ENCODE assay signal across 32 cellular contexts in the genomic region with DNA sequence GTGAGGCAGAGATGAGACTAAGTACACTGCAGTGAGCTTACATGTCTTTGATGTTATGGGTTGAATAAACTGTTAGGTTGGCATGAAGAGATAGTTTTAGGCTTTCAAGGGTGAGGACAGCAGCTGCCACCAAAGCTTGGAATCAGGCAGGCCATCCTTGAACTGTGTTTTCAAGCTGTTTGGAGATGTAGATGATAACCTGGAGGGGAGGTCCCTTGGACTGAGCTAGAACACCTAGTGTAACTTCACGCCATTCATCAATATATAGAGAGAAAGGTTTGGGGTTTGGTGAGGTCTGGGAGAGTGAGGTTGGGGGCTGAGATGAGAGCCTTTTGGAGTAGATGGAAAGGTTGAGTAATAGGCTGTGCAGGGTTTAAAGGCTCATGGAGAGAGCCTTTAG.
A peak's percentile ranks its signal among the peaks of the same experiment; 100 is the strongest.
DNase-seq lines count a peak whose midpoint lies in the region; TF ChIP-seq lines count a peak whose summit lies in the region.
"Had no signal": no experiment of that assay in that cellular context is flagged by ENCODE, and none has a peak within 500 bp of the region (broad histone marks: within the 10 kb centered on the region; RNA-seq: fewer than 3 reads in every experiment).

No MANE protein-coding gene starts in this region.

- H3K4me1 ChIP-seq in BLaER1 (peaks cover 47% of the 10 kb centered on the region), PC-9 (replicated peaks; ENCODE audit: insufficient read depth) (no peaks in the 10 kb centered on the region), esophagus muscularis mucosa (no peaks in the 10 kb centered on the region)
- H3K4me1 ChIP-seq: A549, BE2C, Caco-2 had no signal

- H3K27ac ChIP-seq in BLaER1, result no peak overlapping the region
- no peak overlapping the region for H3K27ac ChIP-seq in PC-9
- no peak overlapping the region for H3K27ac ChIP-seq in esophagus muscularis mucosa (replicated peaks in 1 of 4)
- H3K27ac ChIP-seq: 22Rv1; A549; BLaER1 treated with 17β-estradiol and CSF1 and Interleukin-3, amounts not matched to agents 10 nM and 100 nM; C4-2B had no signal

- CTCF ChIA-PET in PC-9 (lab: Charles Lee) (no interaction called here), Calu3 (lab: Charles Lee) (no interaction called here)

- no TSS peak for BruUV-seq in PC-9 (replicated peaks; lab: Mats Ljungman, UMichigan)
- no TSS peak for BruUV-seq in Calu3 (replicated peaks; lab: Mats Ljungman, UMichigan)

- H2AFZ ChIP-seq in PC-9, result 0 out of 2 replicates have a peak overlapping the region, but pooled peaks have one; percentile 32

- H3K4me2 ChIP-seq in BLaER1 (peak overlapping the region; percentile 12; the same call in 1 of the 2 replicates), PC-9 (no peak overlapping the region)
- H3K4me2 ChIP-seq: A549 had no signal

- H3K27ac Mint-ChIP-seq in endothelial cell (ENCODE audit: unreplicated experiment) (peak overlapping the region; percentile 15), CD14-positive monocyte (no peak overlapping the region), Calu3 (ENCODE audit: unreplicated experiment) (no peak overlapping the region)
- H3K27ac Mint-ChIP-seq: B cell; CD4-positive, alpha-beta T cell; CD4-positive, CD25-positive, alpha-beta regulatory T cell; CD8-positive, alpha-beta memory T cell; CD8-positive, alpha-beta T cell had no signal

- WGBS in esophagus muscularis mucosa, result 71% methylated on average over 1 of the region's 1 CpG

- TF ChIP-seq CTCF in PC-9 (conservative IDR thresholded peaks at IDR 0.05), result no peak
- TF ChIP-seq CTCF in endothelial cell (IDR thresholded peaks at IDR 0.05; ENCODE audit: unreplicated experiment), result no peak
- no peak for TF ChIP-seq CTCF in esophagus muscularis mucosa (IDR thresholded peaks at IDR 0.05)
- no peak for TF ChIP-seq CTCF in CD14-positive monocyte (IDR thresholded peaks at IDR 0.05)
- TF ChIP-seq CTCF in Calu3 (IDR thresholded peaks at IDR 0.05; ENCODE audit: unreplicated experiment), result no peak

- H4K20me1 ChIP-seq in BLaER1 (no peaks in the 10 kb centered on the region), PC-9 (ENCODE audit: insufficient read depth) (no peaks in the 10 kb centered on the region)
- H4K20me1 ChIP-seq: BLaER1 treated with 17β-estradiol and CSF1 and Interleukin-3, amounts not matched to agents 10 nM and 100 nM had no signal

- intact Hi-C loops in PC-9 (cut with micrococcal nuclease; ENCODE audit: unreplicated experiment) (no loop called here), esophagus muscularis mucosa (cut with DNase I) (no loop called here), CD14-positive monocyte (cut with micrococcal nuclease) (no loop called here), Calu3 (cut with micrococcal nuclease; ENCODE audit: unreplicated experiment) (no loop called here)

- no peaks in the 10 kb centered on the region for H3K79me2 ChIP-seq in PC-9 (ENCODE audit: low read depth)

- DNase-seq in PC-9 (no peak), endothelial cell (ENCODE audit: low spot score) (no peak), esophagus muscularis mucosa (ENCODE audit: extremely low spot score) (peak; percentile 70), CD14-positive monocyte (ENCODE audit: low spot score) (no peak), Calu3 (no peak), SHP77 (lab: John Stamatoyannopoulos, UW) (no peak), dermis blood vessel endothelial cell (no peak)
- DNase-seq: 8988T; ACHN; AML-193; BE2C; C1 segment of cervical spinal cord; Caco-2; CD4-positive, alpha-beta memory T cell; CD4-positive, alpha-beta T cell; CD4-positive, CD25-positive, alpha-beta regulatory T cell; CD8-positive, alpha-beta memory T cell; CD8-positive, alpha-beta T cell; COR-L47; DMS 273 treated with DMSO at 0.1 percent for 48 hours; DMS153; DMS53; DMS79; DMS79 treated with DMSO at 0.1 percent for 48 hours; DND-41; EL had no signal

- H3K4me1 Mint-ChIP-seq in endothelial cell (ENCODE audit: unreplicated experiment) (no peaks in the 10 kb centered on the region), CD14-positive monocyte (no peaks in the 10 kb centered on the region), Calu3 (ENCODE audit: low read depth, unreplicated experiment) (no peaks in the 10 kb centered on the region)
- H3K4me1 Mint-ChIP-seq: B cell; CD4-positive, alpha-beta memory T cell; CD8-positive, alpha-beta memory T cell had no signal

- no peaks in the 10 kb centered on the region for H3K9me2 ChIP-seq in PC-9 (ENCODE audit: insufficient read depth)

- no peak overlapping the region for H3K4me3 ChIP-seq in BLaER1
- no peak overlapping the region for H3K4me3 ChIP-seq in PC-9
- no peak overlapping the region for H3K4me3 ChIP-seq in esophagus muscularis mucosa
- H3K4me3 ChIP-seq: A549; BLaER1 treated with 17β-estradiol and CSF1 and Interleukin-3, amounts not matched to agents 10 nM and 100 nM had no signal

- no peak for TF ChIP-seq EP300 in esophagus muscularis mucosa (IDR thresholded peaks at IDR 0.05)

- no peak overlapping the region for H3K9ac ChIP-seq in BLaER1
- H3K9ac ChIP-seq: BLaER1 treated with 17β-estradiol and CSF1 and Interleukin-3, amounts not matched to agents 10 nM and 100 nM had no signal

- H3K36me3 ChIP-seq in BLaER1, result no peaks in the 10 kb centered on the region
- H3K36me3 ChIP-seq in PC-9 (ENCODE audit: low read depth), result no peaks in the 10 kb centered on the region
- H3K36me3 ChIP-seq in esophagus muscularis mucosa, result no peaks in the 10 kb centered on the region
- H3K36me3 ChIP-seq: BE2C; BLaER1 treated with 17β-estradiol and CSF1 and Interleukin-3, amounts not matched to agents 10 nM and 100 nM had no signal

- H3K36me3 Mint-ChIP-seq in endothelial cell (ENCODE audit: low read depth, unreplicated experiment), result peaks cover 32% of the 10 kb centered on the region
- no peaks in the 10 kb centered on the region for H3K36me3 Mint-ChIP-seq in CD14-positive monocyte
- no peaks in the 10 kb centered on the region for H3K36me3 Mint-ChIP-seq in Calu3 (ENCODE audit: insufficient read depth, unreplicated experiment)
- H3K36me3 Mint-ChIP-seq: CD8-positive, alpha-beta memory T cell; CD8-positive, alpha-beta T cell had no signal

- H3K4me3 Mint-ChIP-seq in endothelial cell (ENCODE audit: unreplicated experiment) (no peak overlapping the region), CD14-positive monocyte (no peak overlapping the region), Calu3 (ENCODE audit: low read depth, unreplicated experiment) (no peak overlapping the region)
- H3K4me3 Mint-ChIP-seq: B cell; CD4-positive, alpha-beta T cell; CD4-positive, CD25-positive, alpha-beta regulatory T cell; CD8-positive, alpha-beta memory T cell; CD8-positive, alpha-beta T cell had no signal

- POLR2A ChIA-PET in PC-9 (lab: Charles Lee; ENCODE audit: unreplicated experiment), result no interaction called here

- H3F3A ChIP-seq in PC-9 (ENCODE audit: insufficient read depth, low read depth), result no peaks in the 10 kb centered on the region

- H3K9me3 ChIP-seq in BLaER1 (peaks cover 63% of the 10 kb centered on the region), PC-9 (ENCODE audit: insufficient read depth, low read depth) (no peaks in the 10 kb centered on the region), esophagus muscularis mucosa (peaks cover 0 to 3% (median 0%) of the 10 kb centered on the region in 4 donors)
- H3K9me3 ChIP-seq: BE2C, Caco-2 had no signal

- H3K27me3 ChIP-seq in BLaER1, result no peaks in the 10 kb centered on the region
- H3K27me3 ChIP-seq in PC-9 (ENCODE audit: insufficient read depth, low read depth), result peaks cover 18% of the 10 kb centered on the region
- no peaks in the 10 kb centered on the region for H3K27me3 ChIP-seq in esophagus muscularis mucosa
- H3K27me3 ChIP-seq: BE2C; BLaER1 treated with 17β-estradiol and CSF1 and Interleukin-3, amounts not matched to agents 10 nM and 100 nM had no signal

- TF ChIP-seq POLR2A in esophagus muscularis mucosa (IDR thresholded peaks at IDR 0.05; ENCODE audit: low read depth), result no peak

- H3K9me3 Mint-ChIP-seq in endothelial cell (ENCODE audit: unreplicated experiment) (peaks cover 69% of the 10 kb centered on the region), CD14-positive monocyte (peaks cover 27 to 54% (median 43%) of the 10 kb centered on the region in 7 donors), Calu3 (ENCODE audit: low read depth, unreplicated experiment) (peaks cover 37% of the 10 kb centered on the region)

- peaks cover 28% of the 10 kb centered on the region for H3K27me3 Mint-ChIP-seq in endothelial cell (ENCODE audit: unreplicated experiment)
- peaks cover 0 to 3% (median 1%) of the 10 kb centered on the region in 3 donors for H3K27me3 Mint-ChIP-seq in CD14-positive monocyte (ENCODE audit: low read depth in 3 of 3)
- H3K27me3 Mint-ChIP-seq in Calu3 (ENCODE audit: unreplicated experiment), result no peaks in the 10 kb centered on the region
- H3K27me3 Mint-ChIP-seq: B cell; CD4-positive, alpha-beta memory T cell; CD4-positive, alpha-beta T cell; CD4-positive, CD25-positive, alpha-beta regulatory T cell had no signal
